19 cellular contexts compared by ENCODE assay signal in genomic region chr15:25072857-25073476, GRCh38.
DNase-seq lines count a peak whose midpoint lies in the region; TF ChIP-seq lines count a peak whose summit lies in the region.
"Had no signal": no experiment of that assay in that cellular context is flagged by ENCODE, and none has a peak within 500 bp of the region (broad histone marks: within the 10 kb centered on the region; RNA-seq: fewer than 3 reads in every experiment).

No MANE protein-coding gene starts in this region.

- 90 to 91% methylated on average over 10 to 11 of the region's 11 CpGs for WGBS in endodermal cell (ENCODE audit: insufficient coverage in 1 of 2, insufficient read length in 1 of 2), 2 experiments

- H3K9me3 ChIP-seq in adipocyte (ENCODE audit: control insufficient read depth, low read length) (peaks cover 100% of the 10 kb centered on the region), endodermal cell (ENCODE audit: control insufficient read depth, low read length) (peaks cover 100% of the 10 kb centered on the region)

- H3K9me3 Mint-ChIP-seq in endodermal cell (peaks cover 100% of the 10 kb centered on the region), neural crest cell (peaks cover 26% of the 10 kb centered on the region)

- H3K27ac Mint-ChIP-seq in endodermal cell (no peak overlapping the region), neural crest cell (ENCODE audit: unreplicated experiment) (no peak overlapping the region)
- H3K27ac Mint-ChIP-seq: HFFc6 had no signal

- H3K9ac ChIP-seq in adipocyte (ENCODE audit: low read length) (no peak overlapping the region), endodermal cell (ENCODE audit: extremely low read depth, low read length, poor library complexity, severe bottlenecking) (no peak overlapping the region)

- H3K36me3 Mint-ChIP-seq in endodermal cell (ENCODE audit: low read depth) (peaks cover 100% of the 10 kb centered on the region), neural crest cell (ENCODE audit: low read depth) (peaks cover 100% of the 10 kb centered on the region)

- H3K27me3 Mint-ChIP-seq in endodermal cell (ENCODE audit: insufficient read depth) (no peaks in the 10 kb centered on the region), neural crest cell (ENCODE audit: low read depth) (peaks cover 2% of the 10 kb centered on the region)

- DNase-seq in adipocyte (ENCODE audit: low read depth) = no peak
- DNase-seq in endodermal cell = no peak
- DNase-seq in neural crest cell (ENCODE audit: low read depth, low spot score) = no peak
- DNase-seq in RPMI8226 = no peak
- no peak for DNase-seq in DMS114 treated with DMSO at 0.1 percent for 48 hours (lab: John Stamatoyannopoulos, UW; ENCODE audit: unreplicated experiment)
- no peak for DNase-seq in NCI-H1105 (lab: John Stamatoyannopoulos, UW)
- DNase-seq in kidney tubule cell (ENCODE audit: low spot score) = no peak
- DNase-seq: C1 segment of cervical spinal cord, DMS53, GDM1, H7, HFFc6, KG1, NCI-H1105 treated with DMSO at 0.1 percent for 48 hours, NCI-H2029 treated with DMSO at 0.1 percent for 48 hours, NCI-H526, OCI-M1 had no signal

- H3K27me3 ChIP-seq in adipocyte (replicated peaks; ENCODE audit: control insufficient read depth, insufficient read depth, low read length) (no peaks in the 10 kb centered on the region), endodermal cell (ENCODE audit: control insufficient read depth, insufficient read depth, low read length, poor library complexity, severe bottlenecking) (no peaks in the 10 kb centered on the region)
- H3K27me3 ChIP-seq: SJSA1 had no signal

- H3K4me3 Mint-ChIP-seq in endodermal cell (no peak overlapping the region), neural crest cell (peak overlapping the region; percentile 23)
- H3K4me3 Mint-ChIP-seq: HFFc6 had no signal

- H3K36me3 ChIP-seq in adipocyte (ENCODE audit: control insufficient read depth, insufficient read depth, low read length, severe bottlenecking) = peaks cover 100% of the 10 kb centered on the region
- peaks cover 100% of the 10 kb centered on the region for H3K36me3 ChIP-seq in endodermal cell (ENCODE audit: control insufficient read depth, insufficient read depth, low read length)

- no peak overlapping the region for H3K27ac ChIP-seq in endodermal cell (ENCODE audit: low read depth, low read length)
- H3K27ac ChIP-seq: HL-60, SJSA1 had no signal

- H3K4me3 ChIP-seq in adipocyte (ENCODE audit: low read length) (peak overlapping the region; percentile 70), endodermal cell (ENCODE audit: low read length) (peak overlapping the region; percentile 33)
- H3K4me3 ChIP-seq: SJSA1 had no signal

- H3K4me1 ChIP-seq in adipocyte (ENCODE audit: control insufficient read depth, insufficient read depth, low read length) = no peaks in the 10 kb centered on the region
- H3K4me1 ChIP-seq in endodermal cell (ENCODE audit: control insufficient read depth, insufficient read depth, low read length) = no peaks in the 10 kb centered on the region
- H3K4me1 ChIP-seq: SJSA1 had no signal

- H3K4me1 Mint-ChIP-seq in endodermal cell (no peaks in the 10 kb centered on the region), neural crest cell (no peaks in the 10 kb centered on the region)

- no peak for TF ChIP-seq CTCF in endodermal cell (conservative IDR thresholded peaks at IDR 0.05)
- no peak for TF ChIP-seq CTCF in neural crest cell (conservative IDR thresholded peaks at IDR 0.05)
